12 cellular contexts compared by ENCODE assay signal in genomic region chr2:136129601-136130000, GRCh38. TPM values are rescaled to one million over a fixed set of nuclear protein-coding genes. Genes with fewer than 3 reads are reported as not detected.
DNase-seq lines count a peak whose midpoint lies in the region; ATAC-seq and TF ChIP-seq lines count a peak whose summit lies in the region.
"Had no signal": no experiment of that assay in that cellular context is flagged by ENCODE, and none has a peak within 500 bp of the region (broad histone marks: within the 10 kb centered on the region; RNA-seq: fewer than 3 reads in every experiment).

No MANE protein-coding gene starts in this region.

- H3K4me3 Mint-ChIP-seq in CD4-positive, alpha-beta T cell: peak overlapping the region; percentile 77
- H3K4me3 Mint-ChIP-seq in activated CD4-positive, alpha-beta memory T cell treated with anti-CD3 and anti-CD28 coated beads for 36 hours: peak overlapping the region; percentile 52

- no peaks in the 10 kb centered on the region for H3K79me2 ChIP-seq in smooth muscle cell (ENCODE audit: low read depth)

- no peaks in the 10 kb centered on the region for H3K9me3 ChIP-seq in CD4-positive, alpha-beta T cell (ENCODE audit: control insufficient read depth, low read length)
- H3K9me3 ChIP-seq in mucosa of rectum (ENCODE audit: control insufficient read depth in 2 of 2, low read length in 2 of 2): no peaks in the 10 kb centered on the region
- no peaks in the 10 kb centered on the region for H3K9me3 ChIP-seq in smooth muscle cell (replicated peaks; ENCODE audit: low read depth)
- H3K9me3 ChIP-seq: MG63, testis had no signal

- H3K27ac Mint-ChIP-seq in CD4-positive, alpha-beta T cell: peak overlapping the region; percentile 97
- peak overlapping the region; percentile 81 for H3K27ac Mint-ChIP-seq in activated CD4-positive, alpha-beta memory T cell treated with anti-CD3 and anti-CD28 coated beads for 36 hours

- 80% methylated on average over 4 of the region's 4 CpGs for whole genome bisulfite sequencing in smooth muscle cell (ENCODE audit: low lambda C conversion rate)

- H3F3A ChIP-seq in smooth muscle cell (ENCODE audit: low read depth): no peaks in the 10 kb centered on the region

- H3K4me3 ChIP-seq in mucosa of rectum (ENCODE audit: low read length in 2 of 2): no peak overlapping the region
- no peak overlapping the region for H3K4me3 ChIP-seq in smooth muscle cell
- H3K4me3 ChIP-seq: MG63, testis had no signal

- no peaks in the 10 kb centered on the region for H3K27me3 ChIP-seq in CD4-positive, alpha-beta T cell (ENCODE audit: control insufficient read depth, insufficient read depth, low read length)
- no peaks in the 10 kb centered on the region for H3K27me3 ChIP-seq in mucosa of rectum (ENCODE audit: control insufficient read depth in 2 of 2, insufficient read depth in 2 of 2, low read length in 2 of 2)
- H3K27me3 ChIP-seq in smooth muscle cell (ENCODE audit: low read depth): peaks cover 8% of the 10 kb centered on the region
- H3K27me3 ChIP-seq: MG63, testis had no signal

- H3K27ac ChIP-seq in CD4-positive, alpha-beta T cell (ENCODE audit: low read depth, low read length): peak overlapping the region; percentile 99
- peak overlapping the region; percentile 27 to 58 for H3K27ac ChIP-seq in mucosa of rectum (ENCODE audit: low read depth in 2 of 2, low read length in 2 of 2)
- H3K27ac ChIP-seq in smooth muscle cell (ENCODE audit: low read depth): no peak overlapping the region
- H3K27ac ChIP-seq: HL-60, testis, WERI-Rb-1 had no signal

- peaks cover 5% of the 10 kb centered on the region for H3K36me3 Mint-ChIP-seq in CD4-positive, alpha-beta T cell (ENCODE audit: low read depth)
- H3K36me3 Mint-ChIP-seq in activated CD4-positive, alpha-beta memory T cell treated with anti-CD3 and anti-CD28 coated beads for 36 hours: no peaks in the 10 kb centered on the region

- TF ChIP-seq CTCF in CD4-positive, alpha-beta T cell (IDR thresholded peaks at IDR 0.05): no peak
- TF ChIP-seq CTCF in GM10266 (IDR thresholded peaks at IDR 0.05; ENCODE audit: control insufficient read depth, insufficient read depth, low read depth, missing control alignments): no peak
- no peak for TF ChIP-seq CTCF in smooth muscle cell (IDR thresholded peaks at IDR 0.05; ENCODE audit: borderline replicate concordance, insufficient read depth, poor library complexity, severe bottlenecking)

- intact Hi-C loops in CD4-positive, alpha-beta T cell (cut with DNase I, micrococcal nuclease): loop anchor here in 1 of 2 experiments (1.0 kb wide), 1 partner anchor 10 kb away; no protein-coding TSS in a partner anchor
- intact Hi-C loops in activated CD4-positive, alpha-beta memory T cell treated with anti-CD3 and anti-CD28 coated beads for 36 hours (cut with micrococcal nuclease): no loop called here

- H3K4me1 ChIP-seq in mucosa of rectum (ENCODE audit: control insufficient read depth in 2 of 2, insufficient read depth in 2 of 2, low read length in 2 of 2): peaks cover 0 to 6% of the 10 kb centered on the region in 2 donors
- peaks cover 28% of the 10 kb centered on the region for H3K4me1 ChIP-seq in smooth muscle cell (ENCODE audit: low read depth)
- H3K4me1 ChIP-seq: testis had no signal

- CTCF ChIA-PET in CD4-positive, alpha-beta T cell (lab: Charles Lee): interaction anchor here (1.0 to 1.7 kb wide), 5 partner anchors 10 to 255 kb away, joined by 3 to 11 read pairs (median 3); no protein-coding TSS in a partner anchor
- CTCF ChIA-PET in activated CD4-positive, alpha-beta memory T cell treated with anti-CD3 and anti-CD28 coated beads for 36 hours (lab: Charles Lee): interaction anchor here (0.7 to 1.3 kb wide), 6 partner anchors 11 to 254 kb away, joined by 3 to 4 read pairs (median 3); partner anchors contain the start of gene CXCR4

- ATAC-seq in CD4-positive, alpha-beta T cell (ENCODE audit: poor library complexity): peak; percentile 41

- H3K4me1 Mint-ChIP-seq in CD4-positive, alpha-beta T cell (ENCODE audit: low read depth): peaks cover 96% of the 10 kb centered on the region
- peaks cover 94% of the 10 kb centered on the region for H3K4me1 Mint-ChIP-seq in activated CD4-positive, alpha-beta memory T cell treated with anti-CD3 and anti-CD28 coated beads for 36 hours (ENCODE audit: low read depth)

- peak in 4 of 10 experiments; percentile 32 to 67 (median 42) for DNase-seq in CD4-positive, alpha-beta T cell
- DNase-seq in GM10266 (ENCODE audit: extremely low spot score) (peak; percentile 18), epidermal melanocyte (ENCODE audit: insufficient read length, low spot score) (no peak), smooth muscle cell (lab: John Stamatoyannopoulos, UW; ENCODE audit: unreplicated experiment) (no peak), NCI-H187 treated with DMSO at 0.1 percent for 48 hours (lab: John Stamatoyannopoulos, UW) (no peak)
- peak; percentile 36 for DNase-seq in activated CD4-positive, alpha-beta memory T cell treated with anti-CD3 and anti-CD28 coated beads for 36 hours
- DNase-seq: MG63, retina, testis, WERI-Rb-1 had no signal

- POLR2A ChIA-PET in CD4-positive, alpha-beta T cell (lab: Charles Lee): interaction anchor here (0.6 to 11.1 kb wide), 14 partner anchors 9 to 255 kb away, joined by 3 to 488 read pairs (median 4); partner anchors contain the start of genes CXCR4 and DARS1
- POLR2A ChIA-PET in activated CD4-positive, alpha-beta memory T cell treated with anti-CD3 and anti-CD28 coated beads for 36 hours (lab: Charles Lee): interaction anchor here (0.6 to 1.8 kb wide), 5 partner anchors 10 to 254 kb away, joined by 3 to 11 read pairs (median 4); no protein-coding TSS in a partner anchor

- H3K9me3 Mint-ChIP-seq in CD4-positive, alpha-beta T cell: no peaks in the 10 kb centered on the region
- no peaks in the 10 kb centered on the region for H3K9me3 Mint-ChIP-seq in activated CD4-positive, alpha-beta memory T cell treated with anti-CD3 and anti-CD28 coated beads for 36 hours

- H4K20me1 ChIP-seq in smooth muscle cell (ENCODE audit: low read depth): no peaks in the 10 kb centered on the region

- H3K9ac ChIP-seq in mucosa of rectum (ENCODE audit: low read depth in 1 of 2, low read length in 2 of 2) (peak overlapping the region; percentile 16 to 38), smooth muscle cell (ENCODE audit: low read depth) (no peak overlapping the region)

- no peak overlapping the region for H2AFZ ChIP-seq in smooth muscle cell (ENCODE audit: low read depth)

- H3K36me3 ChIP-seq in mucosa of rectum (ENCODE audit: control insufficient read depth in 2 of 2, insufficient read depth in 2 of 2, low read length in 2 of 2) (no peaks in the 10 kb centered on the region), smooth muscle cell (ENCODE audit: low read depth) (no peaks in the 10 kb centered on the region)
- H3K36me3 ChIP-seq: MG63, WERI-Rb-1 had no signal

- no peak overlapping the region for H3K4me2 ChIP-seq in smooth muscle cell

- no peaks in the 10 kb centered on the region for H3K27me3 Mint-ChIP-seq in CD4-positive, alpha-beta T cell
- H3K27me3 Mint-ChIP-seq in activated CD4-positive, alpha-beta memory T cell treated with anti-CD3 and anti-CD28 coated beads for 36 hours: peaks cover 3% of the 10 kb centered on the region

RNA-seq across cellular contexts. Expression of gene CXCR4, which starts 11.7 kb away (rescaled TPM):
- total RNA-seq in CD4-positive, alpha-beta T cell: 1,000 to 10,000 TPM; 1,661 to 1,739 TPM
- total RNA-seq in activated CD4-positive, alpha-beta memory T cell treated with anti-CD3 and anti-CD28 coated beads for 36 hours: 100 to 1,000 TPM; 139 to 141 TPM
- 3.7 and 4.0 TPM in 2 replicates for total RNA-seq in smooth muscle cell
- polyA plus RNA-seq in smooth muscle cell: 2.1 and 2.8 TPM in 2 replicates

Comparison
In these comparisons a context has a peak if more than half of its experiments do, and no peak if none do; other contexts are left out.
1. DNase-seq: peak in GM10266 (single experiment) and activated CD4-positive, alpha-beta memory T cell treated with anti-CD3 and anti-CD28 coated beads for 36 hours (single experiment); none in epidermal melanocyte (single experiment), smooth muscle cell (single experiment) and NCI-H187 treated with DMSO at 0.1 percent for 48 hours (single experiment).
2. RNA of gene CXCR4, which starts 11.7 kb away (total RNA-seq): 1,661 to 1,739 TPM in CD4-positive, alpha-beta T cell and 139 to 141 TPM in activated CD4-positive, alpha-beta memory T cell treated with anti-CD3 and anti-CD28 coated beads for 36 hours; 3.7 to 4.0 TPM in smooth muscle cell; every median in the first group is over 10 times any median in the second.